Comparison of ENCODE assay signal across 8 cellular contexts in the genomic region with DNA sequence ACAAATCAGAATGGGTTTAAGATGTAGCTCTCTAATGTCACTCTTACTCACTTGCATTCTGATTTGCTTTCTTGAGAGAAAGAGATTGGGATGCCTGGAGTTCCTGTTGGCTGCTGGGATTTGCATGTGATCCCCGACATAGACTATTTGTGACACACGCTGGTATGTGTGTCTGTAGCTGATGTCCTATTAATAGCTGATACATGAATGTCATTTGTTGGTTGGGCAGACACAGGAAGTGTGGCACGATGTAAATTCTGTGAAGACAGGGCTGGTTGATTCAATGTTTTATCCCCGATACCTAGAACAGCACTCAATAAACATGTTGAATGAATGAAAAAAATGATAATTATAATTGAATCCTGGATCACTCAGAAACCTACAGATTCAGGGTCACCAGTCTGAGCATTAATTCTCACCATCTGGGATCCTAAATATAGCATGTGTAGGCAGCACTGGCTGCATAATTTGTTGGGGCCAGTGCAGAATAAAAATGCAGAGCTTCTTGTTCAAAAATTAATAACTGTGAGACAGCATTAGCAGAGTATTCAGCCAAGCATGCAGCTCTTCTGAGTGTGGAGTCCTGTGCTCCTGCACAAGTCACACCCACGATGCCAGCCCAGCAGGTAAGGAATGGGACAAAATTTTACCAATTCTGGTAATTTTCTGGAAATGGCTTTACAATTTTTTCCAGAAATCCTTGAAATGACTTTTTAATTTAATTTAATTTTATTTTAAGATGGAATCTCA. TPM values are rescaled to one million over a fixed set of nuclear protein-coding genes. Genes with fewer than 3 reads are reported as not detected.
DNase-seq lines count a peak whose midpoint lies in the region; ATAC-seq and TF ChIP-seq lines count a peak whose summit lies in the region.

No MANE protein-coding gene starts in this region.

- peak overlapping the region; percentile 70 for H3K27ac ChIP-seq in left ventricle myocardium inferior (replicated peaks)
- H3K27ac ChIP-seq in lower lobe of right lung = no peak overlapping the region

- intact Hi-C loops in left ventricle myocardium inferior (cut with micrococcal nuclease) = no loop called here
- intact Hi-C loops in lower lobe of right lung (cut with DNase I) = no loop called here

- H3K9me3 ChIP-seq in left ventricle myocardium inferior (replicated peaks) (no peaks in the 10 kb centered on the region), lower lobe of right lung (no peaks in the 10 kb centered on the region)

- H3K36me3 ChIP-seq in left ventricle myocardium inferior = no peaks in the 10 kb centered on the region
- no peaks in the 10 kb centered on the region for H3K36me3 ChIP-seq in lower lobe of right lung

- peaks cover 19% of the 10 kb centered on the region for H3K4me1 ChIP-seq in left ventricle myocardium inferior
- H3K4me1 ChIP-seq in lower lobe of right lung = no peaks in the 10 kb centered on the region

- H3K27me3 ChIP-seq in left ventricle myocardium inferior (ENCODE audit: low read depth) (no peaks in the 10 kb centered on the region), lower lobe of right lung (ENCODE audit: low read depth) (no peaks in the 10 kb centered on the region)

- no peak for TF ChIP-seq CTCF in GM12865 (IDR thresholded peaks at IDR 0.05; ENCODE audit: insufficient read depth, low read depth, low read length, missing control alignments)
- TF ChIP-seq CTCF in left ventricle myocardium inferior (IDR thresholded peaks at IDR 0.05; ENCODE audit: borderline replicate concordance) = no peak
- TF ChIP-seq CTCF in lower lobe of right lung (IDR thresholded peaks at IDR 0.05) = no peak

- H3K4me3 ChIP-seq in GM12865 (ENCODE audit: low read depth, low read length) (no peak overlapping the region), left ventricle myocardium inferior (peak overlapping the region; percentile 22), lower lobe of right lung (no peak overlapping the region)

- DNase-seq in GM12865 (ENCODE audit: low read depth) (peak; percentile 52), left ventricle myocardium inferior (no peak), ecto neural progenitor cell (ENCODE audit: low spot score) (no peak), lower lobe of right lung (no peak), DMS153 (lab: John Stamatoyannopoulos, UW) (no peak), dedifferentiated amniotic fluid mesenchymal stem cell (ENCODE audit: extremely low spot score) (no peak)

- ATAC-seq in GM21367 (IDR thresholded peaks at IDR 0.05; ENCODE audit: unreplicated experiment) (peak; percentile 86), HG03342 (IDR thresholded peaks at IDR 0.05; ENCODE audit: unreplicated experiment) (peak; percentile 83), lower lobe of right lung (no peak)

RNA-seq across cellular contexts. Expression of gene SOCS2, which starts 35.5 kb away (rescaled TPM):
- total RNA-seq in left ventricle myocardium inferior (16.6 TPM), lower lobe of right lung (20.0 TPM)

Comparison
In these comparisons a context has a peak if more than half of its experiments do, and no peak if none do; other contexts are left out.
1. ATAC-seq: peak in GM21367 (single experiment) and HG03342 (single experiment); none in lower lobe of right lung (0 of 2).